Comparison of ENCODE assay signal across 8 cellular contexts in the genomic region with DNA sequence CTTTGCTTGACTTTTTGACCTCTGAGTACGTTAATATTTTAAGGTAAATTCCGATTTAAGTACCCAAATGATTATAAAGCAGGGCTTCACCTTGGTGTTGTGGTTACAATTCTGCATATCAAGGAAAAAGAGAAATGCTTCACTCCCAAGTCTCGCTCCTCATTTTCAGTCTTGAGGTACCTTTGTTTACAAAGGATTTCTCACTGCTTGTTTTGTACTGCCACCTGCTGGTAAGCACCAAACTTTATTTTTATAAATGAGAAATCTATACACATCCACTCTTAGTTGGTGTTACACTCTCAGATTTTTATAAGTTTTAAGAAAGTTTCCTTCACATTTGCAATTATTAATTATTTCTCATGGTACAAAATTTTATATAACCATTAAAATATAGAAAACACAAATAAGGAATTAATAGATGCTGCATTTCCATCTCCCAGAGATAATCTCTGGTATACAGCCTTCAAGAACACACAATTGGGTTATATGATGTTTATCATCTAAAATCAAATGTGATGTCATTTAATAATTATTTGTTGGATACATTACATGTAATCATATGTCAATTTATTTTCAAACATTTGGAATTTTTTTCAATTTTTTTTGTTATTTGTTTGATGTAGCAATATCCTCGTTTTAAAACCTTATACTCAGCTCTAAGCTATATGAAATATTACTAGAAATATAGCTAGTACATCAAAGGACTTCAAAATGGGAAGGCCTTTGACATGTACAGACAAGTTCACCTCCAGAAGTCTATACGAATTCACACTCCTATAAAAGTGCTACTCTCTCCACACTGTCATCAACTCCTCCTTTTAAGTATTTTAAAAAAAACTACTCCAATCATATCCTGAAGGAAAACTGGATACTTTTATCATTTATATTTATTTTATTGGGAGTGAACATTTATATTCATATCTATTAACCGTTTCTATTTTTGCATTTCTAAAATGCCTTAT.
DNase-seq lines count a peak whose midpoint lies in the region; ATAC-seq, FAIRE-seq and TF ChIP-seq lines count a peak whose summit lies in the region.

No MANE protein-coding gene starts in this region.

- ATAC-seq in HG03432 (IDR thresholded peaks at IDR 0.05; ENCODE audit: unreplicated experiment) (peak; percentile 75), GM21786 (IDR thresholded peaks at IDR 0.05; ENCODE audit: unreplicated experiment) (no peak)

- H3K79me1 ChIP-seq in neuronal stem cell (ENCODE audit: low read depth, low read length), result no peaks in the 10 kb centered on the region

- in situ Hi-C loops in GM13976 (cut with MboI; ENCODE audit: low sequenced_read_pairs, unreplicated experiment), result loop anchor here (10.0 kb wide), 1 partner anchor 254 kb away; no protein-coding TSS in a partner anchor

- no peak overlapping the region for H4K91ac ChIP-seq in neuronal stem cell (ENCODE audit: low read depth, low read length, poor library complexity)

- no peak overlapping the region for H3K23ac ChIP-seq in neuronal stem cell (ENCODE audit: low read depth, low read length, poor library complexity)

- DNase-seq in AG09309 (ENCODE audit: low read depth), result no peak
- peak; percentile 5 for DNase-seq in GM13976 (ENCODE audit: low spot score)
- peak; percentile 37 for DNase-seq in neuronal stem cell (ENCODE audit: low spot score)
- no peak for DNase-seq in activated CD4-positive, CD25-positive, alpha-beta regulatory T cell treated with anti-CD3 and anti-CD28 coated beads, Interleukin-2, amount 50 U/mL, for 72 hours

- H3K36me3 ChIP-seq in OCI-LY3 (replicated peaks; ENCODE audit: low read depth, low read length), result no peaks in the 10 kb centered on the region
- H3K36me3 ChIP-seq in neuronal stem cell (replicated peaks in 1 of 2; ENCODE audit: control insufficient read depth in 2 of 2, insufficient read depth in 2 of 2, low read length in 2 of 2), result no peaks in the 10 kb centered on the region

- H4K8ac ChIP-seq in neuronal stem cell (ENCODE audit: low read depth, low read length), result no peak overlapping the region

- H3K79me2 ChIP-seq in OCI-LY3 (ENCODE audit: low read length), result no peaks in the 10 kb centered on the region

- no peak overlapping the region for H2AK5ac ChIP-seq in neuronal stem cell (ENCODE audit: low read depth, low read length)

- no peak overlapping the region for H3K18ac ChIP-seq in neuronal stem cell (ENCODE audit: low read length)

- H3K14ac ChIP-seq in neuronal stem cell (ENCODE audit: low read length), result no peak overlapping the region

- H2AFZ ChIP-seq in OCI-LY3 (ENCODE audit: low read depth, low read length) (no peak overlapping the region), neuronal stem cell (ENCODE audit: low read length) (peak overlapping the region; percentile 73)

- no peak overlapping the region for H2BK12ac ChIP-seq in neuronal stem cell (ENCODE audit: low read length)

- H3K27me3 ChIP-seq in OCI-LY3 (ENCODE audit: low read depth, low read length), result 0 out of 2 replicates have a peak, but pooled peaks cover 2% of the 10 kb centered on the region
- H3K27me3 ChIP-seq in neuronal stem cell (ENCODE audit: control insufficient read depth in 3 of 3, insufficient read depth in 3 of 3, low read depth in 1 of 3, low read length in 3 of 3), result no peaks in the 10 kb centered on the region

- H3K4me2 ChIP-seq in OCI-LY3 (ENCODE audit: low read length) (peak overlapping the region; percentile 48), neuronal stem cell (ENCODE audit: insufficient read depth, low read length, poor library complexity, severe bottlenecking) (no peak overlapping the region)

- no peak overlapping the region for H2BK120ac ChIP-seq in neuronal stem cell (ENCODE audit: low read depth, low read length)

- H3K9me3 ChIP-seq in OCI-LY3 (ENCODE audit: insufficient read depth, low read length), result no peaks in the 10 kb centered on the region
- no peaks in the 10 kb centered on the region for H3K9me3 ChIP-seq in neuronal stem cell (replicated peaks in 1 of 2; ENCODE audit: control insufficient read depth in 2 of 2, insufficient read depth in 1 of 2, low read depth in 1 of 2, low read length in 2 of 2)

- no peak overlapping the region for H2BK15ac ChIP-seq in neuronal stem cell (ENCODE audit: low read length)

- H3K9ac ChIP-seq in OCI-LY3 (ENCODE audit: low read length) (no peak overlapping the region), neuronal stem cell (ENCODE audit: low read depth, low read length, poor library complexity) (no peak overlapping the region)

- WGBS in neuronal stem cell (ENCODE audit: extremely low coverage in 2 of 2, insufficient read length in 2 of 2, insufficient replicate concordance in 1 of 2), 2 donors, result no CpG with 5 or more reads among the region's 6 CpGs

- H3K4me3 ChIP-seq in AG09309 (ENCODE audit: control insufficient read depth, low read depth, low read length) (no peak overlapping the region), OCI-LY3 (ENCODE audit: low read length) (peak overlapping the region; percentile 27; the same call in 1 of the 2 replicates), neuronal stem cell (ENCODE audit: low read length in 2 of 2) (no peak overlapping the region)

- no peaks in the 10 kb centered on the region for H4K20me1 ChIP-seq in OCI-LY3 (ENCODE audit: insufficient read depth, low read length)

- H2BK5ac ChIP-seq in neuronal stem cell (ENCODE audit: low read length), result no peak overlapping the region

- FAIRE-seq in endometrium (lab: Jason Lieb, UNC), result peak; percentile 94

- H3K4me1 ChIP-seq in OCI-LY3 (ENCODE audit: low read length), result no peaks in the 10 kb centered on the region
- H3K4me1 ChIP-seq in neuronal stem cell (ENCODE audit: control insufficient read depth in 2 of 2, insufficient read depth in 1 of 2, low read depth in 1 of 2, low read length in 2 of 2), result peaks cover 0 to 2% of the 10 kb centered on the region in 2 donors

- TF ChIP-seq CTCF in AG09309 (IDR thresholded peaks at IDR 0.05; ENCODE audit: control insufficient read depth, insufficient read depth, low read depth, low read length, missing control alignments) (peak; percentile 70), GM13976 (IDR thresholded peaks at IDR 0.05; ENCODE audit: borderline replicate concordance, control extremely low read depth, extremely low read depth, insufficient read depth, missing control alignments) (peak; percentile 42), OCI-LY3 (IDR thresholded peaks at IDR 0.05; ENCODE audit: low read depth, low read length) (peak; percentile 80)

- H3K4ac ChIP-seq in neuronal stem cell (ENCODE audit: low read length), result no peak overlapping the region

- H3K27ac ChIP-seq in OCI-LY3 (ENCODE audit: low read length) (no peak overlapping the region), neuronal stem cell (replicated peaks; ENCODE audit: low read length) (no peak overlapping the region)

Comparison
In these comparisons a context has a peak if more than half of its experiments do, and no peak if none do; other contexts are left out.
1. DNase-seq: peak in GM13976 (single experiment) and neuronal stem cell (single experiment); none in AG09309 (single experiment) and activated CD4-positive, CD25-positive, alpha-beta regulatory T cell treated with anti-CD3 and anti-CD28 coated beads, Interleukin-2, amount 50 U/mL, for 72 hours (single experiment).
2. Peak in every context shown above with its lines, with median percentiles within 50 percentile points of each other: CTCF ChIP-seq.